Comparison of ENCODE assay signal across 7 cellular contexts in genomic region chr2:217993817-217994459, GRCh38. TPM values are rescaled to one million over a fixed set of nuclear protein-coding genes. Genes with fewer than 3 reads are reported as not detected.
DNase-seq lines count a peak whose midpoint lies in the region; ATAC-seq and TF ChIP-seq lines count a peak whose summit lies in the region.

No MANE protein-coding gene starts in this region.

- POLR2A ChIA-PET in activated CD4-positive, alpha-beta T cell treated with anti-CD3 and anti-CD28 coated beads, Interleukin-2, amount 10 ng/mL, durations not matched to agents 7 days and 5 days (lab: Charles Lee): interaction anchor here (0.6 kb wide), 1 partner anchor 208 kb away, joined by 3 read pairs; no protein-coding TSS in a partner anchor

- no peaks in the 10 kb centered on the region for H3K36me3 Mint-ChIP-seq in activated CD4-positive, alpha-beta T cell treated with anti-CD3 and anti-CD28 coated beads, Interleukin-2, amount 10 ng/mL, durations not matched to agents 7 days and 5 days (ENCODE audit: low read depth)
- H3K36me3 Mint-ChIP-seq in effector memory CD8-positive, alpha-beta T cell (ENCODE audit: insufficient read depth): no peaks in the 10 kb centered on the region
- H3K36me3 Mint-ChIP-seq in naive B cell: no peaks in the 10 kb centered on the region

- no peak for TF ChIP-seq EP300 in suprapubic skin (IDR thresholded peaks at IDR 0.05)

- 59% methylated on average over 6 of the region's 6 CpGs for WGBS in suprapubic skin

- no peaks in the 10 kb centered on the region for H3K27me3 ChIP-seq in suprapubic skin

- H3K4me3 Mint-ChIP-seq in activated CD4-positive, alpha-beta T cell treated with anti-CD3 and anti-CD28 coated beads, Interleukin-2, amount 10 ng/mL, durations not matched to agents 7 days and 5 days: no peak overlapping the region
- H3K4me3 Mint-ChIP-seq in effector memory CD8-positive, alpha-beta T cell: no peak overlapping the region
- no peak overlapping the region for H3K4me3 Mint-ChIP-seq in naive B cell

- peak; percentile 83 for DNase-seq in GM13976 (ENCODE audit: low spot score)
- DNase-seq in MV-4-11 (lab: John Stamatoyannopoulos, UW): peak; percentile 23
- DNase-seq in activated CD4-positive, alpha-beta T cell treated with anti-CD3 and anti-CD28 coated beads, Interleukin-2, amount 10 ng/mL, durations not matched to agents 7 days and 5 days: peak; percentile 58
- DNase-seq in effector memory CD8-positive, alpha-beta T cell: peak; percentile 27 to 34 (median 30)
- DNase-seq in naive B cell: peak; percentile 27
- peak in 1 of 2 donors; percentile 87 for DNase-seq in suprapubic skin (ENCODE audit: low spot score in 2 of 2)
- no peak for DNase-seq in NCI-H1048 (lab: John Stamatoyannopoulos, UW)

- H3K27ac ChIP-seq in suprapubic skin: peak overlapping the region; percentile 90

- no peaks in the 10 kb centered on the region for H3K9me3 Mint-ChIP-seq in activated CD4-positive, alpha-beta T cell treated with anti-CD3 and anti-CD28 coated beads, Interleukin-2, amount 10 ng/mL, durations not matched to agents 7 days and 5 days
- H3K9me3 Mint-ChIP-seq in effector memory CD8-positive, alpha-beta T cell: no peaks in the 10 kb centered on the region
- no peaks in the 10 kb centered on the region for H3K9me3 Mint-ChIP-seq in naive B cell

- no peak overlapping the region for H3K27ac Mint-ChIP-seq in activated CD4-positive, alpha-beta T cell treated with anti-CD3 and anti-CD28 coated beads, Interleukin-2, amount 10 ng/mL, durations not matched to agents 7 days and 5 days
- no peak overlapping the region for H3K27ac Mint-ChIP-seq in effector memory CD8-positive, alpha-beta T cell
- H3K27ac Mint-ChIP-seq in naive B cell: no peak overlapping the region

- peaks cover 55% of the 10 kb centered on the region for H3K4me1 ChIP-seq in suprapubic skin

- ATAC-seq in effector memory CD8-positive, alpha-beta T cell (replicated peaks): peak; percentile 33
- ATAC-seq in naive B cell (ENCODE audit: low read depth in 2 of 2): peak; percentile 61 to 66

- no peak for TF ChIP-seq POLR2A in suprapubic skin (IDR thresholded peaks at IDR 0.05)

- H3K4me3 ChIP-seq in suprapubic skin: no peak overlapping the region

- CTCF ChIA-PET in activated CD4-positive, alpha-beta T cell treated with anti-CD3 and anti-CD28 coated beads, Interleukin-2, amount 10 ng/mL, durations not matched to agents 7 days and 5 days (lab: Charles Lee): interaction anchor here (1.0 to 2.5 kb wide), 7 partner anchors 15 to 208 kb away, joined by 3 to 15 read pairs (median 3); no protein-coding TSS in a partner anchor

- in situ Hi-C loops in GM13976 (cut with MboI; ENCODE audit: low sequenced_read_pairs, unreplicated experiment): no loop called here

- H3K27me3 Mint-ChIP-seq in activated CD4-positive, alpha-beta T cell treated with anti-CD3 and anti-CD28 coated beads, Interleukin-2, amount 10 ng/mL, durations not matched to agents 7 days and 5 days: peaks cover 7% of the 10 kb centered on the region
- peaks cover 26 to 45% of the 10 kb centered on the region in 2 donors for H3K27me3 Mint-ChIP-seq in effector memory CD8-positive, alpha-beta T cell
- H3K27me3 Mint-ChIP-seq in naive B cell: peaks cover 4 to 27% (median 27%) of the 10 kb centered on the region in 3 donors

- H3K36me3 ChIP-seq in suprapubic skin: no peaks in the 10 kb centered on the region

- TF ChIP-seq CTCF in GM13976 (IDR thresholded peaks at IDR 0.05; ENCODE audit: borderline replicate concordance, control extremely low read depth, extremely low read depth, insufficient read depth, missing control alignments): peak; percentile 72
- TF ChIP-seq CTCF in suprapubic skin (IDR thresholded peaks at IDR 0.05): peak; percentile 11 to 84

- H3K9me3 ChIP-seq in suprapubic skin: no peaks in the 10 kb centered on the region

- peaks cover 2% of the 10 kb centered on the region for H3K4me1 Mint-ChIP-seq in activated CD4-positive, alpha-beta T cell treated with anti-CD3 and anti-CD28 coated beads, Interleukin-2, amount 10 ng/mL, durations not matched to agents 7 days and 5 days
- H3K4me1 Mint-ChIP-seq in effector memory CD8-positive, alpha-beta T cell (ENCODE audit: low read depth in 2 of 2): peaks cover 0 to 3% of the 10 kb centered on the region in 2 donors
- no peaks in the 10 kb centered on the region for H3K4me1 Mint-ChIP-seq in naive B cell

RNA-seq across cellular contexts. Expression of gene TNS1, which starts 8.9 kb away (rescaled TPM):
- total RNA-seq in activated CD4-positive, alpha-beta T cell treated with anti-CD3 and anti-CD28 coated beads, Interleukin-2, amount 10 ng/mL, durations not matched to agents 7 days and 5 days: 10 to 100 TPM; 11.0 to 13.5 TPM
- under 1 TPM in 4 of 6 donors, not detected in 2; 0.05 to 0.57 (median 0.35) TPM for polyA plus RNA-seq in naive B cell (ENCODE audit: low read depth in 6 of 6)
- 100 to 1,000 TPM in 2 of 4 donors, 10 to 100 TPM in 2; 64.1 to 145 (median 99.5) TPM for total RNA-seq in suprapubic skin

Comparison
In these comparisons a context has a peak if more than half of its experiments do, and no peak if none do; other contexts are left out.
1. RNA of gene TNS1, which starts 8.9 kb away (total RNA-seq): 64.1 to 145 TPM in suprapubic skin; 11.0 to 13.5 TPM in activated CD4-positive, alpha-beta T cell treated with anti-CD3 and anti-CD28 coated beads, Interleukin-2, amount 10 ng/mL, durations not matched to agents 7 days and 5 days; every median in the first group is over 4 times any median in the second.